30 cellular contexts compared by ENCODE assay signal in genomic region chr5:38899936-38900335, GRCh38. TPM values are rescaled to one million over a fixed set of nuclear protein-coding genes. Genes with fewer than 3 reads are reported as not detected.
"Had no signal": no experiment of that assay in that cellular context is flagged by ENCODE, and none has a peak within 500 bp of the region (broad histone marks: within the 10 kb centered on the region; RNA-seq: fewer than 3 reads in every experiment).

No MANE protein-coding gene starts in this region.

- ATAC-seq: activated CD8-positive, alpha-beta memory T cell treated with anti-CD3 and anti-CD28 coated beads, Interleukin-2, amount 10 ng/mL, durations not matched to agents 7 days and 5 days; activated naive CD8-positive, alpha-beta T cell treated with anti-CD3 and anti-CD28 coated beads, Interleukin-2, amount 50 U/mL, for 24 hours had no signal

- H3K27ac Mint-ChIP-seq: activated CD4-positive, alpha-beta memory T cell treated with anti-CD3 and anti-CD28 coated beads, Interleukin-2, amount 10 ng/mL, durations not matched to agents 7 days and 5 days; activated CD8-positive, alpha-beta memory T cell treated with anti-CD3 and anti-CD28 coated beads, Interleukin-2, amount 10 ng/mL, durations not matched to agents 7 days and 5 days; activated naive CD4-positive, alpha-beta T cell treated with anti-CD3 and anti-CD28 coated beads, Interleukin-2, amount 10 ng/mL, durations not matched to agents 7 days and 5 days; activated naive CD8-positive, alpha-beta T cell; activated naive CD8-positive, alpha-beta T cell treated with anti-CD3 and anti-CD28 coated beads, Interleukin-2, amount 50 U/mL, for 24 hours; brain had no signal

- H3K9me3 Mint-ChIP-seq: activated CD4-positive, alpha-beta memory T cell treated with anti-CD3 and anti-CD28 coated beads, Interleukin-2, amount 10 ng/mL, durations not matched to agents 7 days and 5 days; activated naive CD4-positive, alpha-beta T cell treated with anti-CD3 and anti-CD28 coated beads, Interleukin-2, amount 10 ng/mL, durations not matched to agents 7 days and 5 days had no signal

- H3K4me3 ChIP-seq: PC-9 had no signal

- H3K36me3 Mint-ChIP-seq: activated CD8-positive, alpha-beta memory T cell treated with anti-CD3 and anti-CD28 coated beads, Interleukin-2, amount 10 ng/mL, durations not matched to agents 7 days and 5 days; activated naive CD4-positive, alpha-beta T cell treated with anti-CD3 and anti-CD28 coated beads, Interleukin-2, amount 10 ng/mL, durations not matched to agents 7 days and 5 days; brain had no signal

- H3K4me3 Mint-ChIP-seq: activated CD4-positive, alpha-beta memory T cell treated with anti-CD3 and anti-CD28 coated beads, Interleukin-2, amount 10 ng/mL, durations not matched to agents 7 days and 5 days; activated CD8-positive, alpha-beta memory T cell treated with anti-CD3 and anti-CD28 coated beads, Interleukin-2, amount 10 ng/mL, durations not matched to agents 7 days and 5 days; activated naive CD4-positive, alpha-beta T cell treated with anti-CD3 and anti-CD28 coated beads, Interleukin-2, amount 10 ng/mL, durations not matched to agents 7 days and 5 days; activated naive CD8-positive, alpha-beta T cell; activated naive CD8-positive, alpha-beta T cell treated with anti-CD3 and anti-CD28 coated beads, Interleukin-2, amount 50 U/mL, for 24 hours; brain had no signal

- DNase-seq: activated CD4-positive, alpha-beta memory T cell treated with anti-CD3 and anti-CD28 coated beads, Interleukin-2, amount 10 ng/mL, durations not matched to agents 7 days and 5 days; activated CD4-positive, alpha-beta T cell treated with anti-CD3 and anti-CD28 coated beads for 1 hour; activated CD4-positive, alpha-beta T cell treated with anti-CD3 and anti-CD28 coated beads for 48 hours; activated CD4-positive, CD25-positive, alpha-beta regulatory T cell; activated CD8-positive, alpha-beta memory T cell treated with anti-CD3 and anti-CD28 coated beads for 24 hours; activated CD8-positive, alpha-beta memory T cell treated with anti-CD3 and anti-CD28 coated beads, Interleukin-2, amount 10 ng/mL, durations not matched to agents 7 days and 5 days; activated CD8-positive, alpha-beta memory T cell treated with anti-CD3 and anti-CD28 coated beads, Interleukin-2, amount 50 U/mL, for 48 hours; activated effector memory CD4-positive, alpha-beta T cell treated with Interleukin-2 at 50 U/mL for 16 hours; activated naive CD4-positive, alpha-beta T cell treated with anti-CD3 and anti-CD28 coated beads, Interleukin-2, amount 10 ng/mL, durations not matched to agents 7 days and 5 days; activated naive CD8-positive, alpha-beta T cell treated with anti-CD3 and anti-CD28 coated beads, Interleukin-2, amount 50 U/mL, for 24 hours; activated T-cell treated with anti-CD3 and anti-CD28 coated beads, Interleukin-2, amount 50 U/mL, for 48 hours; anterior cingulate cortex; caudate nucleus; NCI-H1105; NCI-H1417 treated with DMSO at 0.1 percent for 48 hours; NCI-H187 treated with DMSO at 0.1 percent for 48 hours; NCI-H2081; NCI-H226; NCI-H446 treated with DMSO at 0.1 percent for 48 hours; NCI-H524; NCI-H69; NCI-H82; PC-9; Right ventricle myocardium superior; SW 1271; T-helper 1 cell; T-helper 2 cell; T-helper 9 cell had no signal

- H3K4me1 Mint-ChIP-seq: activated CD4-positive, alpha-beta memory T cell treated with anti-CD3 and anti-CD28 coated beads, Interleukin-2, amount 10 ng/mL, durations not matched to agents 7 days and 5 days; activated CD8-positive, alpha-beta memory T cell treated with anti-CD3 and anti-CD28 coated beads, Interleukin-2, amount 10 ng/mL, durations not matched to agents 7 days and 5 days; activated naive CD4-positive, alpha-beta T cell treated with anti-CD3 and anti-CD28 coated beads, Interleukin-2, amount 10 ng/mL, durations not matched to agents 7 days and 5 days; activated naive CD8-positive, alpha-beta T cell treated with anti-CD3 and anti-CD28 coated beads, Interleukin-2, amount 50 U/mL, for 24 hours; brain had no signal

RNA-seq across cellular contexts. Expression of gene OSMR, which starts 54.1 kb away (rescaled TPM):
- total RNA-seq: activated CD4-positive, alpha-beta memory T cell treated with anti-CD3 and anti-CD28 coated beads, Interleukin-2, amount 10 ng/mL, durations not matched to agents 7 days and 5 days; activated CD8-positive, alpha-beta memory T cell treated with anti-CD3 and anti-CD28 coated beads, Interleukin-2, amount 10 ng/mL, durations not matched to agents 7 days and 5 days had no signal
